1 cellular context compared by ENCODE assay signal in genomic region chr19:44809856-44810554, GRCh38.
TF ChIP-seq lines count a peak whose summit lies in the region.

No MANE protein-coding gene starts in this region.

TF ChIP-seq in HepG2, 621 proteins besides CTCF, POLR2A, EP300 and RAD21:
- TF ChIP-seq CENPX (CRISPR knock-in tag; IDR thresholded peaks at IDR 0.05) (no peak), ZFP90 (CRISPR knock-in tag; IDR thresholded peaks at IDR 0.05; ENCODE audit: borderline replicate concordance) (0 out of 2 replicates have a peak, but pooled peaks have one; percentile 7), PLRG1 (conservative IDR thresholded peaks at IDR 0.05) (no peak), YEATS4 (CRISPR knock-in tag; IDR thresholded peaks at IDR 0.05; ENCODE audit: borderline replicate concordance) (0 out of 2 replicates have a peak, but pooled peaks have one; percentile 0), IRF2 (CRISPR knock-in tag; IDR thresholded peaks at IDR 0.05) (no peak), KAT2B (IDR thresholded peaks at IDR 0.05; ENCODE audit: borderline replicate concordance, low read depth, low read length) (no peak), ZNF230 (CRISPR knock-in tag; IDR thresholded peaks at IDR 0.05) (no peak), HNRNPL (IDR thresholded peaks at IDR 0.05; ENCODE audit: low read depth, low read length) (0 out of 2 replicates have a peak, but pooled peaks have one; percentile 5), ZNF30 (CRISPR knock-in tag; IDR thresholded peaks at IDR 0.05) (no peak), DZIP1 (CRISPR knock-in tag; IDR thresholded peaks at IDR 0.05) (no peak), ZHX2 (IDR thresholded peaks at IDR 0.05; ENCODE audit: low read depth) (no peak), ZHX2 (CRISPR knock-in tag; IDR thresholded peaks at IDR 0.05; ENCODE audit: borderline replicate concordance) (no peak), ZBTB42 (CRISPR knock-in tag; IDR thresholded peaks at IDR 0.05) (no peak), ZMYM4 (CRISPR knock-in tag; IDR thresholded peaks at IDR 0.05) (no peak), STAG1 (CRISPR knock-in tag; IDR thresholded peaks at IDR 0.05) (no peak)
